In the genomic region with DNA sequence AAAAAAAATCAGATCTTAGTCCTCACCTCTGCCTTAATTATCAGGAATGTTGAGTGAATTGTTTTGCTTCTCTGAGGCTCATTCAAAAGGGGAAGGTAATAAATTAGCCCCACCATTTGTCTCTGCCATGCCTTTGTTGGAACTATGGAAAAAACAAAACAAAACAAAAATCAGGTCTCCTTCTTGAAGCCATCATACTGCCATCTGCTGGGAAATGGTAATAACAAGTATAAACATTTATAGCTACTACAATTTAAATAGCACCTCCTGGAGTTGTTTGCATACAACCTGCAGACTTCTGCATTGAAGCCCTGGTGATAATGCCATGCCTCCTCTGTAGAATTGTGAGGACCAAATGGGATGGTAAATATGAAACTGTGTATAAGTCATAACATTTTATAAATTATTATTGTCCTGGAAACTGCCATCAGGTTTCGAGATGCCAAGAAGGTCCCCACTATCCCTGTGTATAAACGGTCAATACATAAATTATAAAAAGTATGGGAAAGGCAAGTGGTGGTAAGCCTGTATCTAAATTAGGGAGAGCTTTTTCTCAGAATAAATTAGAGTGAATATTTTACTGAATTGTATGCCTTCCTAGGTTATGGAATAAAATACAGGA, we compare ENCODE assay signal across 8 cellular contexts.
DNase-seq lines count a peak whose midpoint lies in the region; ATAC-seq and TF ChIP-seq lines count a peak whose summit lies in the region.

No MANE protein-coding gene starts in this region.

- H3K36me3 ChIP-seq in Loucy (ENCODE audit: insufficient read depth, low read length) = no peaks in the 10 kb centered on the region
- H3K36me3 ChIP-seq in Peyer's patch = no peaks in the 10 kb centered on the region

- H3F3A ChIP-seq in Loucy (ENCODE audit: low read depth) = no peaks in the 10 kb centered on the region

- in situ Hi-C loops in G401 (cut with HindIII; ENCODE audit: low sequenced_read_pairs) = no loop called here

- peaks cover 5% of the 10 kb centered on the region for H3K27me3 Mint-ChIP-seq in endothelial cell (ENCODE audit: unreplicated experiment)
- no peaks in the 10 kb centered on the region for H3K27me3 Mint-ChIP-seq in nephron (ENCODE audit: low read depth)

- H3K9me2 ChIP-seq in Loucy (replicated peaks; ENCODE audit: low read depth, low read length) = no peaks in the 10 kb centered on the region

- H3K27me3 ChIP-seq in Loucy (ENCODE audit: insufficient read depth, low read length, poor library complexity, severe bottlenecking) = no peaks in the 10 kb centered on the region
- H3K27me3 ChIP-seq in Peyer's patch = no peaks in the 10 kb centered on the region

- H3K4me1 ChIP-seq in Loucy (ENCODE audit: insufficient read depth, low read length, poor library complexity, severe bottlenecking) (no peaks in the 10 kb centered on the region), Peyer's patch (peaks cover 0 to 8% (median 0%) of the 10 kb centered on the region in 4 donors)

- no peak overlapping the region for H3K4me2 ChIP-seq in Loucy (ENCODE audit: low read depth, low read length, poor library complexity, severe bottlenecking)

- no peaks in the 10 kb centered on the region for H3K9me3 ChIP-seq in Loucy (ENCODE audit: insufficient read depth, low read depth, low read length)
- H3K9me3 ChIP-seq in Peyer's patch = no peaks in the 10 kb centered on the region

- H2AFZ ChIP-seq in Loucy (ENCODE audit: low read length) = no peak overlapping the region

- DNase-seq in G401 (ENCODE audit: low spot score) (peak; percentile 85), Peyer's patch (no peak), endothelial cell (ENCODE audit: low spot score) (peak; percentile 10)

- no peak overlapping the region for H3K4me3 ChIP-seq in Loucy (ENCODE audit: low read length, poor library complexity, severe bottlenecking)
- no peak overlapping the region for H3K4me3 ChIP-seq in Peyer's patch

- H3K36me3 Mint-ChIP-seq in endothelial cell (ENCODE audit: low read depth, unreplicated experiment) (peaks cover 3% of the 10 kb centered on the region), nephron (ENCODE audit: low read depth) (peaks cover 7% of the 10 kb centered on the region)

- TF ChIP-seq CTCF in Loucy (conservative IDR thresholded peaks at IDR 0.05; ENCODE audit: low read length) = peak; percentile 77
- TF ChIP-seq CTCF in Peyer's patch (IDR thresholded peaks at IDR 0.05) = peak; percentile 11 to 77 (median 63)
- peak; percentile 63 for TF ChIP-seq CTCF in endothelial cell (IDR thresholded peaks at IDR 0.05; ENCODE audit: unreplicated experiment)
- TF ChIP-seq CTCF in nephron (IDR thresholded peaks at IDR 0.05; ENCODE audit: unreplicated experiment in 3 of 3) = peak; percentile 54 to 71 (median 64)

- H3K9me3 Mint-ChIP-seq in endothelial cell (ENCODE audit: unreplicated experiment) (no peaks in the 10 kb centered on the region), nephron (peaks cover 2% of the 10 kb centered on the region)

- no peaks in the 10 kb centered on the region for H3K79me2 ChIP-seq in Loucy (ENCODE audit: insufficient read depth, low read length)

- H3K4me1 Mint-ChIP-seq in endothelial cell (ENCODE audit: unreplicated experiment) = peaks cover 45% of the 10 kb centered on the region
- H3K4me1 Mint-ChIP-seq in nephron = peaks cover 22% of the 10 kb centered on the region

- peak overlapping the region; percentile 96 for H3K27ac Mint-ChIP-seq in endothelial cell (ENCODE audit: unreplicated experiment)
- H3K27ac Mint-ChIP-seq in nephron = peak overlapping the region; percentile 84 to 94 (median 86)

- no peaks in the 10 kb centered on the region for H4K20me1 ChIP-seq in Loucy (ENCODE audit: insufficient read depth, low read length, poor library complexity, severe bottlenecking)

- no peak overlapping the region for H3K9ac ChIP-seq in Loucy (ENCODE audit: low read depth, low read length, poor library complexity, severe bottlenecking)

- H3K4me3 Mint-ChIP-seq in endothelial cell (ENCODE audit: unreplicated experiment) (peak overlapping the region; percentile 37), nephron (peak overlapping the region in 2 of 3 experiments; percentile 42 to 45)

- H3K27ac ChIP-seq in Peyer's patch = no peak overlapping the region

- no peak for TF ChIP-seq POLR2A in Peyer's patch (IDR thresholded peaks at IDR 0.05)

- ATAC-seq in GM21526 (IDR thresholded peaks at IDR 0.05; ENCODE audit: low FRiP score, unreplicated experiment) = no peak
- ATAC-seq in GM21515 (IDR thresholded peaks at IDR 0.05; ENCODE audit: unreplicated experiment) = no peak
- no peak for ATAC-seq in GM19397 (IDR thresholded peaks at IDR 0.05; ENCODE audit: unreplicated experiment)

Comparison
In these comparisons a context has a peak if more than half of its experiments do, and no peak if none do; other contexts are left out.
1. DNase-seq: peak in G401 (single experiment) and endothelial cell (single experiment); none in Peyer's patch (0 of 3).
2. Peak in every context shown above with its lines, with median percentiles within 50 percentile points of each other: CTCF ChIP-seq.